Comparison of ENCODE assay signal across 1 cellular context in genomic region chr22:37483594-37484114, GRCh38.
TF ChIP-seq lines count a peak whose summit lies in the region.

No MANE protein-coding gene starts in this region.

TF ChIP-seq in SK-N-SH, 30 proteins besides CTCF, POLR2A, EP300 and RAD21 (continued from another document):
- TF ChIP-seq PBX3 (IDR thresholded peaks at IDR 0.05) (no peak), FOXM1 (IDR thresholded peaks at IDR 0.05; ENCODE audit: low read depth) (no peak), GATA2 (CRISPR knock-in tag; IDR thresholded peaks at IDR 0.05) (no peak), USF1 (IDR thresholded peaks at IDR 0.05; ENCODE audit: borderline replicate concordance, low read depth) (no peak)
